2 cellular contexts compared by ENCODE assay signal in genomic region chr2:207296265-207296948, GRCh38.
TF ChIP-seq lines count a peak whose summit lies in the region.

No MANE protein-coding gene starts in this region.

TF ChIP-seq in WTC11, 78 proteins besides CTCF, POLR2A, EP300 and RAD21 (continued from another document):
- TF ChIP-seq, protein P1, sequence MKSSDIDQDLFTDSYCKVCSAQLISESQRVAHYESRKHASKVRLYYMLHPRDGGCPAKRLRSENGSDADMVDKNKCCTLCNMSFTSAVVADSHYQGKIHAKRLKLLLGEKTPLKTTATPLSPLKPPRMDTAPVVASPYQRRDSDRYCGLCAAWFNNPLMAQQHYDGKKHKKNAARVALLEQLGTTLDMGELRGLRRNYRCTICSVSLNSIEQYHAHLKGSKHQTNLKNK (CRISPR knock-in tag; IDR thresholded peaks at IDR 0.05): no peak
- no peak for TF ChIP-seq CREB1 (CRISPR knock-in tag; IDR thresholded peaks at IDR 0.05)
TF ChIP-seq in WTC11: peak in this region for 0.

TF ChIP-seq in HepG2, 621 proteins besides CTCF, POLR2A, EP300 and RAD21:
- TF ChIP-seq, protein P2, sequence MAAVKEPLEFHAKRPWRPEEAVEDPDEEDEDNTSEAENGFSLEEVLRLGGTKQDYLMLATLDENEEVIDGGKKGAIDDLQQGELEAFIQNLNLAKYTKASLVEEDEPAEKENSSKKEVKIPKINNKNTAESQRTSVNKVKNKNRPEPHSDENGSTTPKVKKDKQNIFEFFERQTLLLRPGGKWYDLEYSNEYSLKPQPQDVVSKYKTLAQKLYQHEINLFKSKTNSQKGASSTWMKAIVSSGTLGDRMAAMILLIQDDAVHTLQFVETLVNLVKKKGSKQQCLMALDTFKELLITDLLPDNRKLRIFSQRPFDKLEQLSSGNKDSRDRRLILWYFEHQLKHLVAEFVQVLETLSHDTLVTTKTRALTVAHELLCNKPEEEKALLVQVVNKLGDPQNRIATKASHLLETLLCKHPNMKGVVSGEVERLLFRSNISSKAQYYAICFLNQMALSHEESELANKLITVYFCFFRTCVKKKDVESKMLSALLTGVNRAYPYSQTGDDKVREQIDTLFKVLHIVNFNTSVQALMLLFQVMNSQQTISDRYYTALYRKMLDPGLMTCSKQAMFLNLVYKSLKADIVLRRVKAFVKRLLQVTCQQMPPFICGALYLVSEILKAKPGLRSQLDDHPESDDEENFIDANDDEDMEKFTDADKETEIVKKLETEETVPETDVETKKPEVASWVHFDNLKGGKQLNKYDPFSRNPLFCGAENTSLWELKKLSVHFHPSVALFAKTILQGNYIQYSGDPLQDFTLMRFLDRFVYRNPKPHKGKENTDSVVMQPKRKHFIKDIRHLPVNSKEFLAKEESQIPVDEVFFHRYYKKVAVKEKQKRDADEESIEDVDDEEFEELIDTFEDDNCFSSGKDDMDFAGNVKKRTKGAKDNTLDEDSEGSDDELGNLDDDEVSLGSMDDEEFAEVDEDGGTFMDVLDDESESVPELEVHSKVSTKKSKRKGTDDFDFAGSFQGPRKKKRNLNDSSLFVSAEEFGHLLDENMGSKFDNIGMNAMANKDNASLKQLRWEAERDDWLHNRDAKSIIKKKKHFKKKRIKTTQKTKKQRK (IDR thresholded peaks at IDR 0.05; ENCODE audit: low read length): no peak
- TF ChIP-seq RERE (CRISPR knock-in tag; IDR thresholded peaks at IDR 0.05; ENCODE audit: low read depth): no peak
- no peak for TF ChIP-seq ZZZ3 (CRISPR knock-in tag; IDR thresholded peaks at IDR 0.05; ENCODE audit: borderline replicate concordance)
- no peak for TF ChIP-seq RARA (CRISPR knock-in tag; IDR thresholded peaks at IDR 0.05)
- TF ChIP-seq, protein P3, sequence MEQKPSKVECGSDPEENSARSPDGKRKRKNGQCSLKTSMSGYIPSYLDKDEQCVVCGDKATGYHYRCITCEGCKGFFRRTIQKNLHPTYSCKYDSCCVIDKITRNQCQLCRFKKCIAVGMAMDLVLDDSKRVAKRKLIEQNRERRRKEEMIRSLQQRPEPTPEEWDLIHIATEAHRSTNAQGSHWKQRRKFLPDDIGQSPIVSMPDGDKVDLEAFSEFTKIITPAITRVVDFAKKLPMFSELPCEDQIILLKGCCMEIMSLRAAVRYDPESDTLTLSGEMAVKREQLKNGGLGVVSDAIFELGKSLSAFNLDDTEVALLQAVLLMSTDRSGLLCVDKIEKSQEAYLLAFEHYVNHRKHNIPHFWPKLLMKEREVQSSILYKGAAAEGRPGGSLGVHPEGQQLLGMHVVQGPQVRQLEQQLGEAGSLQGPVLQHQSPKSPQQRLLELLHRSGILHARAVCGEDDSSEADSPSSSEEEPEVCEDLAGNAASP (CRISPR knock-in tag; IDR thresholded peaks at IDR 0.05; ENCODE audit: borderline replicate concordance): no peak
- TF ChIP-seq PBX3 (CRISPR knock-in tag; IDR thresholded peaks at IDR 0.05; ENCODE audit: borderline replicate concordance): no peak
- no peak for TF ChIP-seq TOE1 (CRISPR knock-in tag; IDR thresholded peaks at IDR 0.05)
- no peak for TF ChIP-seq FIP1L1 (IDR thresholded peaks at IDR 0.05; ENCODE audit: borderline replicate concordance, insufficient read depth, low read depth, low read length)
- TF ChIP-seq NPAS2 (CRISPR knock-in tag; IDR thresholded peaks at IDR 0.05; ENCODE audit: borderline replicate concordance): no peak
- no peak for TF ChIP-seq DPF2 (CRISPR knock-in tag; IDR thresholded peaks at IDR 0.05; ENCODE audit: borderline replicate concordance, low read depth)
- no peak for TF ChIP-seq ZNF761 (CRISPR knock-in tag; conservative IDR thresholded peaks at IDR 0.05)
- TF ChIP-seq E2F2 (CRISPR knock-in tag; IDR thresholded peaks at IDR 0.05; ENCODE audit: borderline replicate concordance): no peak
- TF ChIP-seq ZNF224 (CRISPR knock-in tag; IDR thresholded peaks at IDR 0.05): no peak
- TF ChIP-seq HOXA9 (CRISPR knock-in tag; IDR thresholded peaks at IDR 0.05; ENCODE audit: borderline replicate concordance): no peak
